8 cellular contexts compared by ENCODE assay signal in the genomic region with DNA sequence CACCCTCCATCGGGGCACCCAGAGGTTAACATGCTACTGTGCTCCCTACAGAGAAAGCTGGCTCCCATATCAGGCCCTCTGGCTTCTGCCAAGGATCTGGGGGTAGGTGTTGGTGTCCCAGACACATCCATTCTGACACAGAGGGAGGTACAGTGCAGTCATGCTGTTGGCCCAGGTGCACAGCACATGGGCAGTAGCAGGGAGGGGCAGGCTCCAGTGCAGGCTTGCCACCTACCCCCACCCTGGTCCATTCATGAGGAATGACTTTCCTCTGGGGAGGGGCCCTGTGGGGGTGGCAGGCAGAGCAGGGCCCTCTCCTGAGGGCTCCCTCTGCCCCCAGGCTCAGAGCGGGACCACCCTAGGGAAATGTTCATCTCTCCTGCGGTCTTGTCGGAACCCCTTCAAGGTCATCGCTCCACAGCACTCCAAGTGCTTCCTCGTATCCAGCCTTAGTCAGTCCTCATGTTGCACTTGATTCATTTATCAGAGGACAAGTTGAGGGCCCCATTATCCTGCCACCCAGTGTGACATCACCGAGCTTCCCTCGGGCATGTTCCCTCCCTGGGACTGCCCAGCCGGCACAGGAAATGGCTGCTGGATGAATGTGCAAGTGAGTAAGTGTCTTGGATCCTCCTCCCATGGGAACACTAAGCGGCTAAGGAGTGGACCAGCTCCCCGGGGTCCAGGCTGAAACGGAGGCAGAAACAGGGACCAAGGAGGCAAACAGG. TPM values are rescaled to one million over a fixed set of nuclear protein-coding genes. Genes with fewer than 3 reads are reported as not detected.
A peak's percentile ranks its signal among the peaks of the same experiment; 100 is the strongest.
DNase-seq lines count a peak whose midpoint lies in the region; ATAC-seq and TF ChIP-seq lines count a peak whose summit lies in the region.

No MANE protein-coding gene starts in this region.

- no peak overlapping the region for H4K5ac ChIP-seq in H9 (ENCODE audit: insufficient read length, low read depth, low read length)

- no peaks in the 10 kb centered on the region for H3K79me1 ChIP-seq in H9 (ENCODE audit: insufficient read depth, low read depth, low read length, poor library complexity, severe bottlenecking)

- no peak overlapping the region; the same call in 1 of the 2 replicates for H3K14ac ChIP-seq in H9 (ENCODE audit: insufficient read depth, low read length)

- H2BK20ac ChIP-seq in H9 (ENCODE audit: low read depth, low read length, poor library complexity, severe bottlenecking) = no peak overlapping the region

- H3K4ac ChIP-seq in H9 (ENCODE audit: low read depth, low read length) = no peak overlapping the region

- no peak overlapping the region for H3K9ac ChIP-seq in H9 (ENCODE audit: extremely low read depth, insufficient read length, low read length)

- H4K8ac ChIP-seq in H9 (replicated peaks; ENCODE audit: insufficient read length, low read depth, low read length) = no peak overlapping the region

- no peak overlapping the region for H2BK12ac ChIP-seq in H9 (ENCODE audit: insufficient read length, low read depth, low read length)

- no peaks in the 10 kb centered on the region; a peak in 1 of 5 replicates for H3K9me3 Mint-ChIP-seq in H9
- H3K9me3 Mint-ChIP-seq in activated CD4-positive, alpha-beta T cell treated with anti-CD3 and anti-CD28 coated beads, Interleukin-2, amount 10 ng/mL, durations not matched to agents 7 days and 5 days = no peaks in the 10 kb centered on the region

- H3K4me1 Mint-ChIP-seq in H9 = peaks cover 15 to 19% of the 10 kb centered on the region in 2 experiments
- H3K4me1 Mint-ChIP-seq in activated CD4-positive, alpha-beta T cell treated with anti-CD3 and anti-CD28 coated beads, Interleukin-2, amount 10 ng/mL, durations not matched to agents 7 days and 5 days = peaks cover 15% of the 10 kb centered on the region

- no peak overlapping the region for H3K4me2 ChIP-seq in H9 (ENCODE audit: insufficient read depth, insufficient read length, low read length)

- H3K9me3 ChIP-seq in H9 (ENCODE audit: control insufficient read depth, low read depth, low read length) (no peaks in the 10 kb centered on the region), adrenal gland (replicated peaks in 1 of 3) (no peaks in the 10 kb centered on the region), HAP-1 (no peaks in the 10 kb centered on the region)

- CTCF ChIA-PET in activated CD4-positive, alpha-beta T cell treated with anti-CD3 and anti-CD28 coated beads, Interleukin-2, amount 10 ng/mL, durations not matched to agents 7 days and 5 days (lab: Charles Lee) = interaction anchor here (1.4 kb wide), 1 partner anchor 31 kb away, joined by 3 read pairs; no protein-coding TSS in a partner anchor

- no peak overlapping the region for H3K4me3 Mint-ChIP-seq in H9
- H3K4me3 Mint-ChIP-seq in activated CD4-positive, alpha-beta T cell treated with anti-CD3 and anti-CD28 coated beads, Interleukin-2, amount 10 ng/mL, durations not matched to agents 7 days and 5 days = no peak overlapping the region

- DNase-seq in H9 (no peak), adrenal gland (peak in 6 of 7 donors; percentile 68 to 91 (median 75)), left cardiac atrium (peak; percentile 71), smooth muscle cell of the brain vasculature (ENCODE audit: low read depth, low spot score) (peak; percentile 58), GM19240 (ENCODE audit: insufficient read length, low spot score) (no peak), HAP-1 (ENCODE audit: low spot score in 2 of 2) (no peak), NAMALWA (ENCODE audit: low spot score) (no peak)
- no peak for DNase-seq in activated CD4-positive, alpha-beta T cell treated with anti-CD3 and anti-CD28 coated beads, Interleukin-2, amount 10 ng/mL, durations not matched to agents 7 days and 5 days

- H3K27me3 Mint-ChIP-seq in H9 (ENCODE audit: low read depth) = peaks cover 2% of the 10 kb centered on the region
- no peaks in the 10 kb centered on the region for H3K27me3 Mint-ChIP-seq in activated CD4-positive, alpha-beta T cell treated with anti-CD3 and anti-CD28 coated beads, Interleukin-2, amount 10 ng/mL, durations not matched to agents 7 days and 5 days

- H3K18ac ChIP-seq in H9 (ENCODE audit: insufficient read length, low read depth, low read length) = no peak overlapping the region

- H3K23ac ChIP-seq in H9 (ENCODE audit: insufficient read length, low read depth, low read length) = no peak overlapping the region

- H3K4me3 ChIP-seq in adrenal gland (no peak overlapping the region), HAP-1 (no peak overlapping the region)

- H3K27me3 ChIP-seq in H9 (ENCODE audit: insufficient read depth, low read length) (no peaks in the 10 kb centered on the region), adrenal gland (no peaks in the 10 kb centered on the region), HAP-1 (ENCODE audit: low read depth) (no peaks in the 10 kb centered on the region)

- H3K27ac ChIP-seq in H9 (ENCODE audit: insufficient read length, low read depth, low read length) = no peak overlapping the region
- H3K27ac ChIP-seq in adrenal gland = peak overlapping the region in 2 of 5 donors; percentile 47 to 77

- no peak overlapping the region for H2AK5ac ChIP-seq in H9 (ENCODE audit: insufficient read length, low read length)

- TF ChIP-seq CTCF in H9 (conservative IDR thresholded peaks at IDR 0.05) (no peak), adrenal gland (IDR thresholded peaks at IDR 0.05) (no peak)

- no peaks in the 10 kb centered on the region for H4K20me1 ChIP-seq in H9 (ENCODE audit: control insufficient read depth, insufficient read depth, insufficient read length)

- H2AFZ ChIP-seq in H9 (ENCODE audit: low read length) = no peak overlapping the region

- H3K36me3 ChIP-seq in adrenal gland (replicated peaks in 1 of 2) (peaks cover 0 to 29% of the 10 kb centered on the region in 2 donors), HAP-1 (replicated peaks) (peaks cover 25% of the 10 kb centered on the region)

- H3T11ph ChIP-seq in H9 (ENCODE audit: low read length) = no peak overlapping the region

- H3K56ac ChIP-seq in H9 (ENCODE audit: insufficient read length, low read depth, low read length) = no peak overlapping the region

- H3K36me3 Mint-ChIP-seq in H9 (ENCODE audit: insufficient read depth in 1 of 3, low read depth in 3 of 3) = peaks cover 9 to 22% (median 20%) of the 10 kb centered on the region in 3 experiments; a peak in 6 of 7 replicates
- peaks cover 15% of the 10 kb centered on the region for H3K36me3 Mint-ChIP-seq in activated CD4-positive, alpha-beta T cell treated with anti-CD3 and anti-CD28 coated beads, Interleukin-2, amount 10 ng/mL, durations not matched to agents 7 days and 5 days (ENCODE audit: low read depth)

- H3K23me2 ChIP-seq in H9 (ENCODE audit: insufficient read length, low read depth, low read length, poor library complexity, severe bottlenecking) = no peaks in the 10 kb centered on the region

- TF ChIP-seq POLR2A in adrenal gland (IDR thresholded peaks at IDR 0.05) = no peak

- in situ Hi-C loops in HAP-1 (cut with MboI; ENCODE audit: low sequenced_read_pairs) = no loop called here

- intact Hi-C loops in adrenal gland (cut with DNase I) = no loop called here
- intact Hi-C loops in left cardiac atrium (cut with DNase I) = no loop called here

- H4K91ac ChIP-seq in H9 (ENCODE audit: insufficient read length, low read depth, low read length) = no peak overlapping the region

- ATAC-seq in left cardiac atrium = peak; percentile 40 to 73

- peak overlapping the region; percentile 57 to 84 (median 81); a peak in 4 of 7 replicates for H3K27ac Mint-ChIP-seq in H9
- H3K27ac Mint-ChIP-seq in activated CD4-positive, alpha-beta T cell treated with anti-CD3 and anti-CD28 coated beads, Interleukin-2, amount 10 ng/mL, durations not matched to agents 7 days and 5 days = no peak overlapping the region

- no peaks in the 10 kb centered on the region; the same call in 1 of the 2 replicates for H3K4me1 ChIP-seq in H9 (ENCODE audit: insufficient read depth, low read length)
- H3K4me1 ChIP-seq in adrenal gland (replicated peaks in 1 of 2) = peaks cover 15 to 33% of the 10 kb centered on the region in 2 donors
- no peaks in the 10 kb centered on the region for H3K4me1 ChIP-seq in HAP-1

- no peak overlapping the region for H2BK5ac ChIP-seq in H9 (ENCODE audit: insufficient read length, low read length)

- no peaks in the 10 kb centered on the region for H3K79me2 ChIP-seq in H9 (ENCODE audit: insufficient read depth, low read length)

- WGBS in H9 (ENCODE audit: extremely low coverage, insufficient read length, low lambda C conversion rate) = no CpG with 5 or more reads among the region's 12 CpGs
- 52 to 68% (median 61%) methylated on average over 11 to 12 of the region's 12 CpGs for WGBS in adrenal gland, 4 donors

- POLR2A ChIA-PET in activated CD4-positive, alpha-beta T cell treated with anti-CD3 and anti-CD28 coated beads, Interleukin-2, amount 10 ng/mL, durations not matched to agents 7 days and 5 days (lab: Charles Lee) = no interaction called here

- no peak overlapping the region for H2BK120ac ChIP-seq in H9 (ENCODE audit: low read depth, low read length, poor library complexity, severe bottlenecking)

- no peak overlapping the region for H2BK15ac ChIP-seq in H9 (ENCODE audit: low read depth, low read length)

RNA-seq across cellular contexts. Expression of a gene that starts 10.0 kb away (rescaled TPM):
- total RNA-seq in H9 (2021) (23.5 and 24.0 TPM in 2 replicates), adrenal gland (10 to 100 TPM; 11.6 to 35.0 (median 16.5) TPM), left cardiac atrium (10 to 100 TPM; 24.6 to 39.3 TPM)
- polyA plus RNA-seq in adrenal gland = 10 to 100 TPM in 1 of 3 donors, 1 to 10 TPM in 2; 5.7 to 10.0 (median 7.7) TPM
- 10 to 100 TPM; 38.3 to 42.0 TPM for total RNA-seq in activated CD4-positive, alpha-beta T cell treated with anti-CD3 and anti-CD28 coated beads, Interleukin-2, amount 10 ng/mL, durations not matched to agents 7 days and 5 days

RNA-seq across cellular contexts. Expression of a gene that starts 50.7 kb away (rescaled TPM):
- 1,592 and 1,656 TPM in 2 replicates for total RNA-seq in H9 (2021)
- 1,000 to 10,000 TPM; 1,018 to 1,982 (median 1,315) TPM for total RNA-seq in adrenal gland
- polyA plus RNA-seq in adrenal gland = 1,000 to 10,000 TPM in 2 of 3 donors, 100 to 1,000 TPM in 1; 947 to 3,421 (median 2,326) TPM
- total RNA-seq in left cardiac atrium = 100 to 1,000 TPM; 586 to 682 TPM
- 1,000 to 10,000 TPM; 1,423 to 1,425 TPM for total RNA-seq in activated CD4-positive, alpha-beta T cell treated with anti-CD3 and anti-CD28 coated beads, Interleukin-2, amount 10 ng/mL, durations not matched to agents 7 days and 5 days

Comparison
In these comparisons a context has a peak if more than half of its experiments do, and no peak if none do; other contexts are left out.
1. DNase-seq: peak in adrenal gland (6 of 7), left cardiac atrium (single experiment) and smooth muscle cell of the brain vasculature (single experiment); none in H9 (single experiment), GM19240 (single experiment), HAP-1 (0 of 2), NAMALWA (single experiment) and activated CD4-positive, alpha-beta T cell treated with anti-CD3 and anti-CD28 coated beads, Interleukin-2, amount 10 ng/mL, durations not matched to agents 7 days and 5 days (single experiment).